ENCODE assay signal across 14 cellular contexts in genomic region chr1:230359992-230360391, GRCh38.
DNase-seq lines count a peak whose midpoint lies in the region; ATAC-seq, FAIRE-seq and TF ChIP-seq lines count a peak whose summit lies in the region.
"Had no signal": no experiment of that assay in that cellular context is flagged by ENCODE, and none has a peak within 500 bp of the region (broad histone marks: within the 10 kb centered on the region; RNA-seq: fewer than 3 reads in every experiment).

No MANE protein-coding gene starts in this region.

- no peak for FAIRE-seq in bronchial epithelial cell (lab: Jason Lieb, UNC)

- WGBS in right cardiac atrium: 68% methylated on average over 3 of the region's 3 CpGs

- peak; percentile 52 for DNase-seq in AG10803 (ENCODE audit: low read depth)
- peak; percentile 6 for DNase-seq in LHCN-M2 (ENCODE audit: low read depth)
- DNase-seq in bronchial epithelial cell (ENCODE audit: low read depth): peak; percentile 65
- DNase-seq in kidney tubule cell (ENCODE audit: low spot score): peak; percentile 55
- DNase-seq in right cardiac atrium: no peak
- no peak for DNase-seq in NCI-H1048 (lab: John Stamatoyannopoulos, UW)
- DNase-seq in OCI-M2 (lab: John Stamatoyannopoulos, UW; ENCODE audit: unreplicated experiment): no peak
- DNase-seq: activated naive CD4-positive, alpha-beta T cell treated with Interleukin-2 at 50 U/mL for 16 hours; GF-D8; NCI-H1436; stimulated activated CD4-positive, alpha-beta T cell treated with anti-CD3 and anti-CD28 coated beads, Interleukin-4, amount 100 ng/mL, for 24 hours had no signal

- no peaks in the 10 kb centered on the region for H3K36me3 ChIP-seq in bronchial epithelial cell (ENCODE audit: control insufficient read depth, insufficient read depth, low read length)

- TF ChIP-seq CTCF in AG10803 (conservative IDR thresholded peaks at IDR 0.05; ENCODE audit: low read length) (no peak), bronchial epithelial cell (IDR thresholded peaks at IDR 0.05; ENCODE audit: insufficient read depth, low read length, severe bottlenecking) (no peak)

- no peak overlapping the region for H3K27ac ChIP-seq in right cardiac atrium (ENCODE audit: low read length)

- intact Hi-C loops in right cardiac atrium (cut with DNase I): no loop called here

- H3K4me3 ChIP-seq in AG10803 (ENCODE audit: low read length) (no peak overlapping the region), bronchial epithelial cell (ENCODE audit: low read depth, low read length) (no peak overlapping the region), right cardiac atrium (ENCODE audit: low read length) (no peak overlapping the region)

- no peaks in the 10 kb centered on the region for H3K27me3 ChIP-seq in bronchial epithelial cell (ENCODE audit: control insufficient read depth, insufficient read depth, low read length)
- H3K27me3 ChIP-seq in right cardiac atrium (ENCODE audit: control insufficient read depth, insufficient read depth): no peaks in the 10 kb centered on the region

- ATAC-seq in right cardiac atrium: no peak
- ATAC-seq in GM18858 (IDR thresholded peaks at IDR 0.05; ENCODE audit: unreplicated experiment): no peak
- ATAC-seq: HCT116; stimulated activated memory B cell treated with anti-CD40 and anti-IgM and Interleukin-4, amounts not matched to agents 10 μg/mL and 1 μg/mL and 100 μg/mL, for 72 hours had no signal

- no peaks in the 10 kb centered on the region for H3K9me3 ChIP-seq in right cardiac atrium (ENCODE audit: control insufficient read depth, low read length)

- no peaks in the 10 kb centered on the region for H3K4me1 ChIP-seq in right cardiac atrium (ENCODE audit: control insufficient read depth, insufficient read depth, low read length)

Comparison
In these comparisons a context has a peak if more than half of its experiments do, and no peak if none do; other contexts are left out.
1. DNase-seq: peak in AG10803 (single experiment), LHCN-M2 (single experiment), bronchial epithelial cell (single experiment) and kidney tubule cell (single experiment); none in right cardiac atrium (0 of 3), NCI-H1048 (single experiment) and OCI-M2 (single experiment).